In the genomic region with DNA sequence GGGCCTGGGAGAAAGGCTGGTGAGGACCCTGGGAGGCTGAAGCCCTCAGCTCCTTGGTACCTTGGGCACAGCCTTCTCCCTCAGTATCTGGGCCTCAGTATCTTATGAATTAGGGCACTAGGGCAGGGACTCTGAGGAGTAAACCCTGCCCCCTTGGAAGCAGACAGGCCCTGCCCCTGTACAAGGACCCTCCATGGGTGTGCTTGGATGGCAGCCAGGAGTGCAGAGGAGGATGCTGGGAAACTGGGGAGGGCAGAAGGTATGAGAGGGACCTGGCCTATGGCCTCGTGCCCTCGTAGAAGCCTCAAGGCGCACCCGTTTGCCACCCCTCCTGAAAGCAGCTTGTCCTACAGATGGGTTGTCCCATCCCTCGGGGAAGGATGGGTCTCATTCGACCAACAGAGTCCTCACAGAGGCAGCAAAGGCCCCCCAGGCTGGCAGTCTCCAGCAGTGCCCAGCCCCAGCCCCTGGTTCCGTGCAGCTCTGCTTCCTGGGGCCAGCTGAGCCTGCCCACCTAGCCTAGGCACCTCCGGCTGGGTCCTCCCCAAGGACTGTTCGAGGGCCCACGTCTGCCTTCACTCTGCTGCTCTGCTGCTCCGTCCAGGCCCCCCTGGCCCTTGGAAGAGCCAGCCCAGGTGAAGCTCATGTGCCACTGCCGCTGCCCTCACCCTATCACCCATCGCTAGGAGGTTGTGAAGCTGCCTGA, we compare ENCODE assay signal across 1 cellular context.
TF ChIP-seq lines count a peak whose summit lies in the region.

No MANE protein-coding gene starts in this region.

TF ChIP-seq in GM23338, 12 proteins besides CTCF, POLR2A, EP300 and RAD21 (continued from another document):
- TF ChIP-seq ZNF331 (CRISPR knock-in tag; IDR thresholded peaks at IDR 0.05; ENCODE audit: low read depth): no peak
